ENCODE assay signal across 8 cellular contexts in genomic region chr19:29844891-29845575, GRCh38. TPM values are rescaled to one million over a fixed set of nuclear protein-coding genes. Genes with fewer than 3 reads are reported as not detected.
DNase-seq lines count a peak whose midpoint lies in the region; ATAC-seq and TF ChIP-seq lines count a peak whose summit lies in the region.

No MANE protein-coding gene starts in this region.

- H4K20me1 ChIP-seq in GM23338 (replicated peaks; ENCODE audit: insufficient read depth) = no peaks in the 10 kb centered on the region; the same call in 1 of the 2 replicates

- H3K27me3 Mint-ChIP-seq in GM23338 (ENCODE audit: insufficient read depth, low read depth, poor library complexity) (peaks cover 6% of the 10 kb centered on the region), nephron progenitor cell (ENCODE audit: low read depth, poor library complexity) (peaks cover 11% of the 10 kb centered on the region)
- H3K27me3 Mint-ChIP-seq in activated T-helper 17 cell treated with anti-CD3 and anti-CD28 coated beads, Interleukin-2, amount 50 U/mL, for 72 hours = no peaks in the 10 kb centered on the region

- H3K9me3 Mint-ChIP-seq in GM23338 = no peaks in the 10 kb centered on the region; the same call in 2 of the 3 replicates
- no peaks in the 10 kb centered on the region for H3K9me3 Mint-ChIP-seq in activated T-helper 17 cell treated with anti-CD3 and anti-CD28 coated beads, Interleukin-2, amount 50 U/mL, for 72 hours
- H3K9me3 Mint-ChIP-seq in nephron progenitor cell = no peaks in the 10 kb centered on the region

- peak overlapping the region; percentile 92 for H3K4me3 Mint-ChIP-seq in GM23338
- peak overlapping the region; percentile 96 for H3K4me3 Mint-ChIP-seq in activated T-helper 17 cell treated with anti-CD3 and anti-CD28 coated beads, Interleukin-2, amount 50 U/mL, for 72 hours
- peak overlapping the region; percentile 92 for H3K4me3 Mint-ChIP-seq in nephron progenitor cell

- H3K4me1 Mint-ChIP-seq in GM23338 (peaks cover 23% of the 10 kb centered on the region), nephron progenitor cell (peaks cover 56% of the 10 kb centered on the region)
- peaks cover 10% of the 10 kb centered on the region for H3K4me1 Mint-ChIP-seq in activated T-helper 17 cell treated with anti-CD3 and anti-CD28 coated beads, Interleukin-2, amount 50 U/mL, for 72 hours

- H3K4me1 ChIP-seq in GM23338 (ENCODE audit: insufficient read depth) = peaks cover 15% of the 10 kb centered on the region

- peak overlapping the region; percentile 71 for H3K27ac Mint-ChIP-seq in GM23338
- peak overlapping the region; percentile 71 for H3K27ac Mint-ChIP-seq in activated T-helper 17 cell treated with anti-CD3 and anti-CD28 coated beads, Interleukin-2, amount 50 U/mL, for 72 hours
- H3K27ac Mint-ChIP-seq in nephron progenitor cell = peak overlapping the region; percentile 96

- ATAC-seq in GM23338 = peak; percentile 76
- ATAC-seq in activated T-helper 17 cell treated with anti-CD3 and anti-CD28 coated beads, Interleukin-2, amount 50 U/mL, for 72 hours (replicated peaks) = peak; percentile 81
- peak; percentile 81 for ATAC-seq in stimulated activated naive CD8-positive, alpha-beta T cell treated with anti-CD3 and anti-CD28 coated beads, Interleukin-15, Interleukin-2, amounts not matched to agents 100 U/mL and 50 U/mL, for 24 hours

- H3K4me2 ChIP-seq in GM23338 = peak overlapping the region; percentile 97

- TF ChIP-seq CTCF in GM23338 (conservative IDR thresholded peaks at IDR 0.05; ENCODE audit: low read depth in 2 of 2) (0 out of 4 replicates have a peak, but pooled peaks have one; percentile 8), fibroblast of pulmonary artery (IDR thresholded peaks at IDR 0.05; ENCODE audit: low read length, missing control alignments) (no peak), nephron progenitor cell (IDR thresholded peaks at IDR 0.05) (no peak)

- H3K27ac ChIP-seq in GM23338 (ENCODE audit: low read depth) = peak overlapping the region; percentile 64; the same call in 1 of the 2 replicates

- peak overlapping the region; percentile 86 for H3K4me3 ChIP-seq in GM23338
- H3K4me3 ChIP-seq in fibroblast of pulmonary artery (replicated peaks; ENCODE audit: low read depth, low read length) = peak overlapping the region; percentile 75

- DNase-seq in EH (ENCODE audit: low read depth) (peak; percentile 91), GM23338 (ENCODE audit: low spot score) (peak; percentile 95), Kasumi-1 (lab: John Stamatoyannopoulos, UW) (peak; percentile 87 to 97), RPMI7951 (ENCODE audit: low read depth) (peak; percentile 91), fibroblast of pulmonary artery (ENCODE audit: low read depth) (peak; percentile 94), nephron progenitor cell (peak; percentile 99)
- peak; percentile 97 for DNase-seq in stimulated activated naive CD8-positive, alpha-beta T cell treated with anti-CD3 and anti-CD28 coated beads, Interleukin-15, Interleukin-2, amounts not matched to agents 100 U/mL and 50 U/mL, for 24 hours

- H3K36me3 ChIP-seq in GM23338 (ENCODE audit: insufficient read depth) = no peaks in the 10 kb centered on the region

- H3K9me2 ChIP-seq in GM23338 (ENCODE audit: insufficient read depth) = no peaks in the 10 kb centered on the region

- H3K36me3 Mint-ChIP-seq in GM23338 (ENCODE audit: low read depth) (no peaks in the 10 kb centered on the region; the same call in 2 of the 3 replicates), nephron progenitor cell (ENCODE audit: low read depth) (no peaks in the 10 kb centered on the region)
- H3K36me3 Mint-ChIP-seq in activated T-helper 17 cell treated with anti-CD3 and anti-CD28 coated beads, Interleukin-2, amount 50 U/mL, for 72 hours (ENCODE audit: low read depth) = no peaks in the 10 kb centered on the region

- peak overlapping the region; percentile 99 for H2AFZ ChIP-seq in GM23338

- H3K79me2 ChIP-seq in GM23338 (replicated peaks; ENCODE audit: insufficient read depth) = no peaks in the 10 kb centered on the region

- peaks cover 15% of the 10 kb centered on the region; the same call in 1 of the 2 replicates for H3F3A ChIP-seq in GM23338 (replicated peaks; ENCODE audit: low read depth)

- peaks cover 5% of the 10 kb centered on the region; the same call in 1 of the 2 replicates for H3K27me3 ChIP-seq in GM23338 (ENCODE audit: insufficient read depth)

TF ChIP-seq in GM23338, 12 proteins besides CTCF, POLR2A, EP300 and RAD21:
- TF ChIP-seq POLR2AphosphoS5 (IDR thresholded peaks at IDR 0.05; ENCODE audit: low read depth) (peak; percentile 44; the same call in 1 of the 2 replicates), JUNB (IDR thresholded peaks at IDR 0.05; ENCODE audit: unreplicated experiment) (no peak)
- TF ChIP-seq, protein P1, sequence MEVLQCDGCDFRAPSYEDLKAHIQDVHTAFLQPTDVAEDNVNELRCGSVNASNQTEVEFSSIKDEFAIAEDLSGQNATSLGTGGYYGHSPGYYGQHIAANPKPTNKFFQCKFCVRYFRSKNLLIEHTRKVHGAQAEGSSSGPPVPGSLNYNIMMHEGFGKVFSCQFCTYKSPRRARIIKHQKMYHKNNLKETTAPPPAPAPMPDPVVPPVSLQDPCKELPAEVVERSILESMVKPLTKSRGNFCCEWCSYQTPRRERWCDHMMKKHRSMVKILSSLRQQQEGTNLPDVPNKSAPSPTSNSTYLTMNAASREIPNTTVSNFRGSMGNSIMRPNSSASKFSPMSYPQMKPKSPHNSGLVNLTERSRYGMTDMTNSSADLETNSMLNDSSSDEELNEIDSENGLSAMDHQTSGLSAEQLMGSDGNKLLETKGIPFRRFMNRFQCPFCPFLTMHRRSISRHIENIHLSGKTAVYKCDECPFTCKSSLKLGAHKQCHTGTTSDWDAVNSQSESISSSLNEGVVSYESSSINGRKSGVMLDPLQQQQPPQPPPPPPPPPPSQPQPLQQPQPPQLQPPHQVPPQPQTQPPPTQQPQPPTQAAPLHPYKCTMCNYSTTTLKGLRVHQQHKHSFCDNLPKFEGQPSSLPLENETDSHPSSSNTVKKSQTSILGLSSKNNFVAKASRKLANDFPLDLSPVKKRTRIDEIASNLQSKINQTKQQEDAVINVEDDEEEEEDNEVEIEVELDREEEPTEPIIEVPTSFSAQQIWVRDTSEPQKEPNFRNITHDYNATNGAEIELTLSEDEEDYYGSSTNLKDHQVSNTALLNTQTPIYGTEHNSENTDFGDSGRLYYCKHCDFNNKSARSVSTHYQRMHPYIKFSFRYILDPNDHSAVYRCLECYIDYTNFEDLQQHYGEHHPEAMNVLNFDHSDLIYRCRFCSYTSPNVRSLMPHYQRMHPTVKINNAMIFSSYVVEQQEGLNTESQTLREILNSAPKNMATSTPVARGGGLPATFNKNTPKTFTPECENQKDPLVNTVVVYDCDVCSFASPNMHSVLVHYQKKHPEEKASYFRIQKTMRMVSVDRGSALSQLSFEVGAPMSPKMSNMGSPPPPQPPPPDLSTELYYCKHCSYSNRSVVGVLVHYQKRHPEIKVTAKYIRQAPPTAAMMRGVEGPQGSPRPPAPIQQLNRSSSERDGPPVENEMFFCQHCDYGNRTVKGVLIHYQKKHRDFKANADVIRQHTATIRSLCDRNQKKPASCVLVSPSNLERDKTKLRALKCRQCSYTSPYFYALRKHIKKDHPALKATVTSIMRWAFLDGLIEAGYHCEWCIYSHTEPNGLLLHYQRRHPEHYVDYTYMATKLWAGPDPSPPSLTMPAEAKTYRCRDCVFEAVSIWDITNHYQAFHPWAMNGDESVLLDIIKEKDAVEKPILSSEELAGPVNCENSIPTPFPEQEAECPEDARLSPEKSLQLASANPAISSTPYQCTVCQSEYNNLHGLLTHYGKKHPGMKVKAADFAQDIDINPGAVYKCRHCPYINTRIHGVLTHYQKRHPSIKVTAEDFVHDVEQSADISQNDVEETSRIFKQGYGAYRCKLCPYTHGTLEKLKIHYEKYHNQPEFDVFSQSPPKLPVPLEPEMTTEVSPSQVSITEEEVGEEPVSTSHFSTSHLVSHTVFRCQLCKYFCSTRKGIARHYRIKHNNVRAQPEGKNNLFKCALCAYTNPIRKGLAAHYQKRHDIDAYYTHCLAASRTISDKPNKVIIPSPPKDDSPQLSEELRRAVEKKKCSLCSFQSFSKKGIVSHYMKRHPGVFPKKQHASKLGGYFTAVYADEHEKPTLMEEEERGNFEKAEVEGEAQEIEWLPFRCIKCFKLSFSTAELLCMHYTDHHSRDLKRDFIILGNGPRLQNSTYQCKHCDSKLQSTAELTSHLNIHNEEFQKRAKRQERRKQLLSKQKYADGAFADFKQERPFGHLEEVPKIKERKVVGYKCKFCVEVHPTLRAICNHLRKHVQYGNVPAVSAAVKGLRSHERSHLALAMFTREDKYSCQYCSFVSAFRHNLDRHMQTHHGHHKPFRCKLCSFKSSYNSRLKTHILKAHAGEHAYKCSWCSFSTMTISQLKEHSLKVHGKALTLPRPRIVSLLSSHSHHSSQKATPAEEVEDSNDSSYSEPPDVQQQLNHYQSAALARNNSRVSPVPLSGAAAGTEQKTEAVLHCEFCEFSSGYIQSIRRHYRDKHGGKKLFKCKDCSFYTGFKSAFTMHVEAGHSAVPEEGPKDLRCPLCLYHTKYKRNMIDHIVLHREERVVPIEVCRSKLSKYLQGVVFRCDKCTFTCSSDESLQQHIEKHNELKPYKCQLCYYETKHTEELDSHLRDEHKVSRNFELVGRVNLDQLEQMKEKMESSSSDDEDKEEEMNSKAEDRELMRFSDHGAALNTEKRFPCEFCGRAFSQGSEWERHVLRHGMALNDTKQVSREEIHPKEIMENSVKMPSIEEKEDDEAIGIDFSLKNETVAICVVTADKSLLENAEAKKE (CRISPR knock-in tag; IDR thresholded peaks at IDR 0.05) = no peak

RNA-seq across cellular contexts. Expression of gene CCNE1, which starts 33.2 kb away (rescaled TPM):
- 38.3 and 52.8 TPM in 2 replicates for total RNA-seq in GM23338 (2014; rRNA removed; shearing (Covaris generic))
- polyA plus RNA-seq in GM23338 (2016; fragmentation: Nextera tagmentation; extraction: Ambion mirVana) = 26.1 and 31.3 TPM in 2 replicates
- total RNA-seq in RPMI7951 (2014; rRNA removed; shearing (Covaris generic)) = 13.5 and 15.1 TPM in 2 replicates
- 10 to 100 TPM; 20.1 to 31.5 TPM for total RNA-seq in activated T-helper 17 cell treated with anti-CD3 and anti-CD28 coated beads, Interleukin-2, amount 50 U/mL, for 72 hours

Comparison
In these comparisons a context has a peak if more than half of its experiments do, and no peak if none do; other contexts are left out.
1. Peak in every context shown above with its lines: DNase-seq, ATAC-seq, H3K4me3 ChIP-seq and H3K27ac ChIP-seq.
2. CTCF ChIP-seq: peak in GM23338 (2 of 2); none in fibroblast of pulmonary artery (single experiment) and nephron progenitor cell (single experiment).